Comparison of ENCODE assay signal across 1 cellular context in genomic region chr3:107366766-107367165, GRCh38.
TF ChIP-seq lines count a peak whose summit lies in the region.

No MANE protein-coding gene starts in this region.

TF ChIP-seq in GM23338, 12 proteins besides CTCF, POLR2A, EP300 and RAD21 (continued from another document):
- no peak for TF ChIP-seq ZNF462 (CRISPR knock-in tag; IDR thresholded peaks at IDR 0.05)
- no peak for TF ChIP-seq JUNB (IDR thresholded peaks at IDR 0.05; ENCODE audit: unreplicated experiment)
- TF ChIP-seq EZH2 (IDR thresholded peaks at IDR 0.05; ENCODE audit: low read depth, unreplicated experiment): no peak
- TF ChIP-seq ZNF331 (CRISPR knock-in tag; IDR thresholded peaks at IDR 0.05; ENCODE audit: low read depth): no peak
- no peak for TF ChIP-seq REST (IDR thresholded peaks at IDR 0.05; ENCODE audit: unreplicated experiment)
- no peak for TF ChIP-seq ZNF114 (CRISPR knock-in tag; IDR thresholded peaks at IDR 0.05)
